ENCODE assay signal across 10 cellular contexts in genomic region chr2:64675860-64676259, GRCh38. TPM values are rescaled to one million over a fixed set of nuclear protein-coding genes. Genes with fewer than 3 reads are reported as not detected.
DNase-seq lines count a peak whose midpoint lies in the region; ATAC-seq and TF ChIP-seq lines count a peak whose summit lies in the region.
"Had no signal": no experiment of that assay in that cellular context is flagged by ENCODE, and none has a peak within 500 bp of the region (broad histone marks: within the 10 kb centered on the region; RNA-seq: fewer than 3 reads in every experiment).

No MANE protein-coding gene starts in this region.

- no peaks in the 10 kb centered on the region for H3K36me3 Mint-ChIP-seq in activated naive CD8-positive, alpha-beta T cell

- peaks cover 9% of the 10 kb centered on the region for H3F3A ChIP-seq in SK-N-SH (replicated peaks; ENCODE audit: insufficient read depth)

- peak overlapping the region; percentile 2 for H3K4me3 Mint-ChIP-seq in activated naive CD8-positive, alpha-beta T cell

- ATAC-seq in GM18868 (IDR thresholded peaks at IDR 0.05; ENCODE audit: unreplicated experiment) (peak; percentile 70), HG02840 (IDR thresholded peaks at IDR 0.05; ENCODE audit: low FRiP score, unreplicated experiment) (no peak), HG03469 (IDR thresholded peaks at IDR 0.05; ENCODE audit: unreplicated experiment) (no peak)

- no peak overlapping the region for H3K4me3 ChIP-seq in SK-N-SH (ENCODE audit: low read depth in 2 of 2, low read length in 1 of 2)
- H3K4me3 ChIP-seq: HAP-1 had no signal

- H3K27ac ChIP-seq in SK-N-SH (ENCODE audit: low read depth in 2 of 2, low read length in 1 of 2): no peak overlapping the region

- H3K4me1 ChIP-seq in SK-N-SH (ENCODE audit: control insufficient read depth in 1 of 2, insufficient read depth in 2 of 2, low read depth in 1 of 2, low read length in 1 of 2): peaks cover 0 to 11% of the 10 kb centered on the region in 2 experiments; a peak in 3 of 4 replicates

- no peaks in the 10 kb centered on the region for H3K27me3 Mint-ChIP-seq in activated naive CD8-positive, alpha-beta T cell

- TF ChIP-seq CTCF in SK-N-SH (IDR thresholded peaks at IDR 0.05): no peak

- H3K79me2 ChIP-seq in SK-N-SH (ENCODE audit: insufficient read depth): peaks cover 4% of the 10 kb centered on the region; the same call in 1 of the 2 replicates

- in situ Hi-C loops in G401 (cut with HindIII; ENCODE audit: low sequenced_read_pairs): no loop called here

- H2AFZ ChIP-seq in SK-N-SH (ENCODE audit: low read depth): no peak overlapping the region

- CTCF ChIA-PET in SK-N-SH (lab: Yijun Ruan, JAX): interaction anchor here (0.8 to 2.1 kb wide), 5 partner anchors 14 to 156 kb away, joined by 3 to 11 read pairs (median 7); partner anchors contain the start of gene SERTAD2

- WGBS in SK-N-SH (ENCODE audit: low lambda C conversion rate): 82% methylated on average over 5 of the region's 5 CpGs

- H3K9me3 ChIP-seq in SK-N-SH: no peaks in the 10 kb centered on the region
- H3K9me3 ChIP-seq: HAP-1 had no signal

- H3K4me1 Mint-ChIP-seq in activated naive CD8-positive, alpha-beta T cell (ENCODE audit: low read depth): peaks cover 54% of the 10 kb centered on the region

- H3K4me2 ChIP-seq in SK-N-SH: no peak overlapping the region

- no peak overlapping the region for H3K9ac ChIP-seq in SK-N-SH

- TF ChIP-seq RAD21 in SK-N-SH (IDR thresholded peaks at IDR 0.05; ENCODE audit: low read length): no peak

- H3K9me2 ChIP-seq in SK-N-SH: no peaks in the 10 kb centered on the region

- POLR2A ChIA-PET in SK-N-SH (lab: Yijun Ruan, JAX): interaction anchor here (1.5 kb wide), 1 partner anchor 21 kb away, joined by 6 read pairs; no protein-coding TSS in a partner anchor

- H3K9me3 Mint-ChIP-seq in activated naive CD8-positive, alpha-beta T cell (ENCODE audit: low read depth): no peaks in the 10 kb centered on the region

- DNase-seq in SK-N-SH (no peak), G401 (ENCODE audit: low spot score) (no peak), AG08395 (ENCODE audit: low spot score) (no peak)
- DNase-seq in stimulated activated CD4-positive, alpha-beta T cell treated with anti-CD3 and anti-CD28 coated beads, Interleukin-15, amount 100 ng/mL, for 48 hours (ENCODE audit: low read depth in 2 of 2): peak; percentile 76 to 81
- DNase-seq: NCI-H2107 had no signal

- H3K27ac Mint-ChIP-seq in activated naive CD8-positive, alpha-beta T cell: peak overlapping the region; percentile 43

- no peaks in the 10 kb centered on the region for H3K36me3 ChIP-seq in SK-N-SH (replicated peaks in 1 of 2; ENCODE audit: control insufficient read depth in 1 of 2, insufficient read depth in 2 of 2, low read length in 1 of 2)
- H3K36me3 ChIP-seq: HAP-1 had no signal

- H3K27me3 ChIP-seq in SK-N-SH (ENCODE audit: insufficient read depth): no peaks in the 10 kb centered on the region

- H4K20me1 ChIP-seq in SK-N-SH (ENCODE audit: insufficient read depth): no peaks in the 10 kb centered on the region

- no peak for TF ChIP-seq EP300 in SK-N-SH (IDR thresholded peaks at IDR 0.05; ENCODE audit: borderline replicate concordance in 1 of 2, low read depth in 1 of 2, low read length in 1 of 2)

TF ChIP-seq in SK-N-SH, 30 proteins besides CTCF, POLR2A, EP300 and RAD21:
- TF ChIP-seq FOSL2 (IDR thresholded peaks at IDR 0.05; ENCODE audit: borderline replicate concordance, low read depth): peak; percentile 23; the same call in 1 of the 2 replicates
- no peak for TF ChIP-seq SMC3 (IDR thresholded peaks at IDR 0.05; ENCODE audit: low read depth, low read length)

RNA-seq across cellular contexts. Expression of gene SERTAD2, which starts 22.1 kb away (rescaled TPM):
- 8.8 and 9.1 TPM in 2 replicates for polyA plus RNA-seq in SK-N-SH (2012; rRNA removed)
- polyA plus RNA-seq in SK-N-SH (2012; cell fraction: cytosol; rRNA removed): 11.3 and 12.6 TPM in 2 replicates
- 5.9 and 7.3 TPM in 2 replicates for polyA plus RNA-seq in SK-N-SH (2012; cell fraction: nucleus; rRNA removed)
- 19.3 and 28.9 TPM in 2 replicates for total RNA-seq in G401 (2014; rRNA removed; shearing (Covaris generic))

Comparison
In these comparisons a context has a peak if more than half of its experiments do, and no peak if none do; other contexts are left out.
1. DNase-seq: peak in stimulated activated CD4-positive, alpha-beta T cell treated with anti-CD3 and anti-CD28 coated beads, Interleukin-15, amount 100 ng/mL, for 48 hours (2 of 2); none in SK-N-SH (single experiment), G401 (single experiment) and AG08395 (single experiment).